ENCODE assay signal across 10 cellular contexts in the genomic region with DNA sequence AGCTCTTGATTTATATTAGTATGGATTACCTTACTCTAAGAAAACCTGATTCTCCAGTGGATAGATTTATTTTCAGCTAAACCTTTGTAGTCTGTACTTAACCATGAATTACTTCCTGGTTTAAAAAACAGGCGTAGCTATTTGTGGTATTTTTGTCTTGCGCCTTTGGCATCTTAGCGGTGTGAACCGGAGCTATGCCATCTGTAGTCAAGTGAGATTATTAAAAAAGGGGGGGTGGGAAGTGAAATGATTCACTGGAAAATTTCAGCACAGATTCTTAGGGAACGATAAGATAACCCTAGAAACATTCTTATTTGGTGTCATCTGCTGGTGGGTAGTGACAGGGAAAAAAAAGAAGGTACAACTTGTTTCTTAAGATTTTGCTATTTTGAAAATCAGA. TPM values are rescaled to one million over a fixed set of nuclear protein-coding genes. Genes with fewer than 3 reads are reported as not detected.
DNase-seq lines count a peak whose midpoint lies in the region; ATAC-seq and TF ChIP-seq lines count a peak whose summit lies in the region.
"Had no signal": no experiment of that assay in that cellular context is flagged by ENCODE, and none has a peak within 500 bp of the region (broad histone marks: within the 10 kb centered on the region; RNA-seq: fewer than 3 reads in every experiment).

No MANE protein-coding gene starts in this region.

- peak; percentile 11 for ATAC-seq in body of pancreas
- ATAC-seq in left lung = peak; percentile 66
- no peak for ATAC-seq in GM21390 (IDR thresholded peaks at IDR 0.05; ENCODE audit: unreplicated experiment)

- H3K27me3 ChIP-seq in body of pancreas = no peaks in the 10 kb centered on the region
- H3K27me3 ChIP-seq in left lung = no peaks in the 10 kb centered on the region
- no peaks in the 10 kb centered on the region for H3K27me3 ChIP-seq in uterus
- H3K27me3 ChIP-seq: adrenal gland had no signal

- no peak overlapping the region for H3K4me3 ChIP-seq in body of pancreas
- H3K4me3 ChIP-seq in left lung = no peak overlapping the region
- H3K4me3 ChIP-seq in uterus = no peak overlapping the region
- H3K4me3 ChIP-seq: adrenal gland had no signal

- H3K4me1 ChIP-seq in body of pancreas (peaks cover 83% of the 10 kb centered on the region), left lung (peaks cover 15 to 80% of the 10 kb centered on the region in 2 donors), uterus (peaks cover 0 to 5% of the 10 kb centered on the region in 2 donors)

- TF ChIP-seq POLR2A in body of pancreas (IDR thresholded peaks at IDR 0.05) (no peak), uterus (IDR thresholded peaks at IDR 0.05) (no peak)

- CTCF ChIA-PET in HEK293T (lab: Yijun Ruan, JAX) = interaction anchor here (0.7 to 1.8 kb wide), 2 partner anchors 13 to 17 kb away, joined by 3 to 5 read pairs; no protein-coding TSS in a partner anchor

- intact Hi-C loops in body of pancreas (cut with DNase I) = no loop called here
- intact Hi-C loops in left lung (cut with DNase I) = no loop called here
- intact Hi-C loops in uterus (cut with DNase I; ENCODE audit: low total_unique reads) = no loop called here

- H3K27ac ChIP-seq in body of pancreas = peak overlapping the region; percentile 70 to 90 (median 82)
- peak overlapping the region; percentile 28 to 53 for H3K27ac ChIP-seq in left lung
- peak overlapping the region; percentile 13 to 55 for H3K27ac ChIP-seq in uterus
- H3K27ac ChIP-seq: adrenal gland had no signal

- 5 to 18% methylated on average over 5 of the region's 5 CpGs for WGBS in body of pancreas, 2 donors

- POLR2A ChIA-PET in HEK293T (lab: Yijun Ruan, JAX) = no interaction called here

- H3K36me3 ChIP-seq in body of pancreas (replicated peaks in 1 of 2; ENCODE audit: insufficient read depth in 1 of 2, low read depth in 2 of 2) (peaks cover 0 to 4% of the 10 kb centered on the region in 2 donors), left lung (peaks cover 0 to 38% of the 10 kb centered on the region in 2 donors), uterus (no peaks in the 10 kb centered on the region)

- TF ChIP-seq CTCF in body of pancreas (IDR thresholded peaks at IDR 0.05) (peak in 4 of 7 experiments; percentile 6 to 17 (median 16)), left lung (IDR thresholded peaks at IDR 0.05) (no peak), uterus (IDR thresholded peaks at IDR 0.05) (no peak)

- DNase-seq in stimulated activated CD4-positive, alpha-beta T cell treated with anti-CD3 and anti-CD28 coated beads, Interleukin-4, amount 100 ng/mL, for 24 hours = peak; percentile 37
- no peak for DNase-seq in stimulated activated CD4-positive, alpha-beta T cell treated with anti-CD3 and anti-CD28 coated beads, Interleukin-2, amount 100 ng/mL, for 48 hours
- DNase-seq in body of pancreas (peak in 3 of 4 donors; percentile 35 to 64 (median 47)), left lung (no peak), uterus (no peak), HEK293T (ENCODE audit: extremely low spot score) (no peak), NAMALWA (ENCODE audit: low spot score) (no peak)
- DNase-seq: NCI-H2171 treated with DMSO at 0.1 percent for 48 hours had no signal

- H3K9me3 ChIP-seq in body of pancreas (no peaks in the 10 kb centered on the region), left lung (no peaks in the 10 kb centered on the region), uterus (no peaks in the 10 kb centered on the region)
- H3K9me3 ChIP-seq: adrenal gland had no signal

TF ChIP-seq in HEK293T, 16 proteins besides CTCF, POLR2A, EP300 and RAD21:
- TF ChIP-seq TARDBP (IDR thresholded peaks at IDR 0.05) = no peak
- TF ChIP-seq SUZ12 (IDR thresholded peaks at IDR 0.05) = no peak
- TF ChIP-seq, protein P1, sequence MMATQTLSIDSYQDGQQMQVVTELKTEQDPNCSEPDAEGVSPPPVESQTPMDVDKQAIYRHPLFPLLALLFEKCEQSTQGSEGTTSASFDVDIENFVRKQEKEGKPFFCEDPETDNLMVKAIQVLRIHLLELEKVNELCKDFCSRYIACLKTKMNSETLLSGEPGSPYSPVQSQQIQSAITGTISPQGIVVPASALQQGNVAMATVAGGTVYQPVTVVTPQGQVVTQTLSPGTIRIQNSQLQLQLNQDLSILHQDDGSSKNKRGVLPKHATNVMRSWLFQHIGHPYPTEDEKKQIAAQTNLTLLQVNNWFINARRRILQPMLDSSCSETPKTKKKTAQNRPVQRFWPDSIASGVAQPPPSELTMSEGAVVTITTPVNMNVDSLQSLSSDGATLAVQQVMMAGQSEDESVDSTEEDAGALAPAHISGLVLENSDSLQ (IDR thresholded peaks at IDR 0.05) = no peak
- no peak for TF ChIP-seq ELF4 (IDR thresholded peaks at IDR 0.05)
- no peak for TF ChIP-seq L3MBTL2 (conservative IDR thresholded peaks at IDR 0.05)

RNA-seq across cellular contexts. Expression of gene PSMD6, which starts 44.2 kb away (rescaled TPM):
- total RNA-seq in body of pancreas (10 to 100 TPM; 88.7 to 98.3 TPM), left lung (10 to 100 TPM; 48.8 to 70.9 TPM), uterus (10 to 100 TPM; 49.2 to 72.1 (median 65.0) TPM)

Comparison
In these comparisons a context has a peak if more than half of its experiments do, and no peak if none do; other contexts are left out.
1. DNase-seq: peak in stimulated activated CD4-positive, alpha-beta T cell treated with anti-CD3 and anti-CD28 coated beads, Interleukin-4, amount 100 ng/mL, for 24 hours (single experiment) and body of pancreas (3 of 4); none in stimulated activated CD4-positive, alpha-beta T cell treated with anti-CD3 and anti-CD28 coated beads, Interleukin-2, amount 100 ng/mL, for 48 hours (0 of 2), left lung (0 of 2), uterus (0 of 2), HEK293T (single experiment) and NAMALWA (single experiment).
2. CTCF ChIP-seq: peak in body of pancreas (4 of 7); none in left lung (0 of 2) and uterus (0 of 4).
3. Peak in every context shown above with its lines, with median percentiles within 50 percentile points of each other: H3K27ac ChIP-seq.